Comparison of ENCODE assay signal across 21 cellular contexts in genomic region chr6:3789896-3790558, GRCh38. TPM values are rescaled to one million over a fixed set of nuclear protein-coding genes. Genes with fewer than 3 reads are reported as not detected.
"Had no signal": no experiment of that assay in that cellular context is flagged by ENCODE, and none has a peak within 500 bp of the region (broad histone marks: within the 10 kb centered on the region; RNA-seq: fewer than 3 reads in every experiment).

No MANE protein-coding gene starts in this region.

- H3K9me3 ChIP-seq: adrenal gland, esophagus squamous epithelium, heart right ventricle, neutrophil, transverse colon, uterus had no signal

- H3K36me3 Mint-ChIP-seq: activated naive CD8-positive, alpha-beta T cell; natural killer cell treated with Interleukin-12 subunit alpha and Interleukin-12 subunit beta and Interleukin-15 and Interleukin-18, amount 100 ng/mL, for 72 hours had no signal

- H3K36me3 ChIP-seq: adrenal gland, esophagus squamous epithelium, heart right ventricle, neutrophil, transverse colon, uterus had no signal

- H3K4me3 Mint-ChIP-seq: activated CD8-positive, alpha-beta T cell treated with anti-CD3 and anti-CD28 coated beads, Interleukin-2, amount 10 ng/mL, durations not matched to agents 7 days and 5 days; activated naive CD8-positive, alpha-beta T cell; natural killer cell treated with Interleukin-12 subunit alpha and Interleukin-12 subunit beta and Interleukin-15 and Interleukin-18, amount 100 ng/mL, for 72 hours had no signal

- H3K9ac ChIP-seq: parathyroid adenoma had no signal

- H3K4me1 ChIP-seq: adrenal gland, esophagus squamous epithelium, heart right ventricle, parathyroid adenoma, transverse colon, uterus had no signal

- H3K27ac ChIP-seq: coronary artery, esophagus squamous epithelium, heart right ventricle, neutrophil, parathyroid adenoma, transverse colon, uterus, VCaP had no signal

- DNase-seq: activated CD4-positive, alpha-beta T cell treated with anti-CD3 and anti-CD28 coated beads, Interleukin-2, amount 50 U/mL, for 1 hour; activated CD4-positive, CD25-positive, alpha-beta regulatory T cell treated with anti-CD3 and anti-CD28 coated beads, Interleukin-2, amount 50 U/mL, for 72 hours; activated CD8-positive, alpha-beta T cell treated with anti-CD3 and anti-CD28 coated beads, Interleukin-2, amount 10 ng/mL, durations not matched to agents 7 days and 5 days; activated naive CD4-positive, alpha-beta T cell; adrenal gland; cerebellar nuclear complex; esophagus squamous epithelium; heart right ventricle; right cardiac atrium; stimulated activated CD4-positive, alpha-beta T cell treated with anti-CD3 and anti-CD28 coated beads, Interleukin-12 subunit alpha, Interleukin-12 subunit beta, amount 100 ng/mL, for 4 hours; transverse colon; uterus had no signal

- H2AFZ ChIP-seq: parathyroid adenoma had no signal

- H3K79me2 ChIP-seq: parathyroid adenoma had no signal

- H3K27me3 Mint-ChIP-seq: activated naive CD8-positive, alpha-beta T cell had no signal

- ATAC-seq: activated CD8-positive, alpha-beta T cell treated with anti-CD3 and anti-CD28 coated beads, Interleukin-2, amount 10 ng/mL, durations not matched to agents 7 days and 5 days; heart right ventricle; natural killer cell treated with Interleukin-12 subunit alpha and Interleukin-12 subunit beta and Interleukin-15 and Interleukin-18, amount 100 ng/mL, for 72 hours had no signal

- H3K27ac Mint-ChIP-seq: activated CD8-positive, alpha-beta T cell treated with anti-CD3 and anti-CD28 coated beads, Interleukin-2, amount 10 ng/mL, durations not matched to agents 7 days and 5 days; activated naive CD8-positive, alpha-beta T cell; natural killer cell treated with Interleukin-12 subunit alpha and Interleukin-12 subunit beta and Interleukin-15 and Interleukin-18, amount 100 ng/mL, for 72 hours had no signal

- FAIRE-seq: bronchial epithelial cell, keratinocyte had no signal

- H3K27me3 ChIP-seq: adrenal gland, esophagus squamous epithelium, heart right ventricle, neutrophil, transverse colon, uterus had no signal

- H3K4me3 ChIP-seq: adrenal gland, coronary artery, esophagus squamous epithelium, heart right ventricle, lung, transverse colon, uterus had no signal

- H3K9me3 Mint-ChIP-seq: natural killer cell treated with Interleukin-12 subunit alpha and Interleukin-12 subunit beta and Interleukin-15 and Interleukin-18, amount 100 ng/mL, for 72 hours had no signal

RNA-seq across cellular contexts. Expression of gene PXDC1, which starts 38.5 kb away (rescaled TPM):
- total RNA-seq: activated CD8-positive, alpha-beta T cell treated with anti-CD3 and anti-CD28 coated beads, Interleukin-2, amount 10 ng/mL, durations not matched to agents 7 days and 5 days had no signal
